21 cellular contexts compared by ENCODE assay signal in the genomic region with DNA sequence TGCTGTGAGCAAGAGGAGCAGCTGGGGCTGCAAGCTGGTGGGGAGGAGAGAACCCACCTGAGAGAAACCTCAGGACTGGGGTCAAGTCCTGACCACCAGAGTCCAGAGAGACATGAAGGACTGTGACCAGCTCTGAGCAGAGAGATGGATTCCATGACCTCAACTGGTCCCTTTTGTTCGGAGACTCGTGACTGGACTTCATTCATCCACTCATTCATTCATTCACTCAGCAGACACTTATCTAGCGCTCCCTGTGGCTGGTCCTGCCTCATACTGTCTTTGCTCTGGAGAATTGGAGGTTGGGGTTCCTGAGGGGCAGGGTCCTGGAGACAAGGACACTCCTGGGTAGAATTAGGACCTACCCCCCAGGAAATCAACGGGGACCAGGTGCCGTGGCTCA. TPM values are rescaled to one million over a fixed set of nuclear protein-coding genes. Genes with fewer than 3 reads are reported as not detected.
DNase-seq lines count a peak whose midpoint lies in the region; ATAC-seq, FAIRE-seq and TF ChIP-seq lines count a peak whose summit lies in the region.
"Had no signal": no experiment of that assay in that cellular context is flagged by ENCODE, and none has a peak within 500 bp of the region (broad histone marks: within the 10 kb centered on the region; RNA-seq: fewer than 3 reads in every experiment).

No MANE protein-coding gene starts in this region.

- H4K20me1 ChIP-seq in MM.1S (ENCODE audit: insufficient read depth, low read length), result no peaks in the 10 kb centered on the region

- peak overlapping the region; percentile 39 for H3K27ac Mint-ChIP-seq in progenitor cell of endocrine pancreas
- H3K27ac Mint-ChIP-seq in activated T-cell treated with anti-CD3 and anti-CD28 coated beads, Interleukin-2, amount 50 U/mL, for 72 hours, result no peak overlapping the region
- H3K27ac Mint-ChIP-seq: activated CD8-positive, alpha-beta memory T cell treated with anti-CD3 and anti-CD28 coated beads, Interleukin-2, amount 10 ng/mL, durations not matched to agents 7 days and 5 days had no signal

- no peaks in the 10 kb centered on the region for H3K9me2 ChIP-seq in MM.1S (replicated peaks; ENCODE audit: insufficient read depth, low read length)

- DNase-seq in A549 (ENCODE audit: low read depth in 1 of 2, low spot score in 1 of 2) (no peak), MM.1S (no peak), esophagus squamous epithelium (lab: John Stamatoyannopoulos, UW) (no peak), progenitor cell of endocrine pancreas (ENCODE audit: low spot score, unreplicated experiment) (no peak), NCI-H1930 (lab: John Stamatoyannopoulos, UW) (no peak), DMS53 (lab: John Stamatoyannopoulos, UW) (no peak), head of caudate nucleus (no peak)
- no peak for DNase-seq in activated T-cell treated with anti-CD3 and anti-CD28 coated beads, Interleukin-2, amount 50 U/mL, for 72 hours
- DNase-seq: activated CD4-positive, CD25-positive, alpha-beta regulatory T cell treated with anti-CD3 and anti-CD28 coated beads, Interleukin-2, amount 50 U/mL, for 72 hours; activated CD8-positive, alpha-beta memory T cell treated with anti-CD3 and anti-CD28 coated beads, Interleukin-2, amount 10 ng/mL, durations not matched to agents 7 days and 5 days; activated gamma-delta T cell; anterior cingulate cortex; dermis blood vessel endothelial cell; heart left ventricle; naive B cell; NCI-H2227 treated with DMSO at 0.1 percent for 48 hours; SHP77 treated with DMSO at 0.1 percent for 48 hours had no signal

- H3K36me3 ChIP-seq in MM.1S (replicated peaks; ENCODE audit: insufficient read depth, low read length) (no peaks in the 10 kb centered on the region), esophagus squamous epithelium (peaks cover 12 to 23% (median 13%) of the 10 kb centered on the region in 3 donors)

- H3K27me3 ChIP-seq in MM.1S (replicated peaks; ENCODE audit: insufficient read depth, low read length), result no peaks in the 10 kb centered on the region
- peaks cover 0 to 21% (median 0%) of the 10 kb centered on the region in 4 donors for H3K27me3 ChIP-seq in esophagus squamous epithelium
- H3K27me3 ChIP-seq: esophagus muscularis mucosa had no signal

- no peaks in the 10 kb centered on the region for H3K9me3 Mint-ChIP-seq in progenitor cell of endocrine pancreas (ENCODE audit: low read depth)
- H3K9me3 Mint-ChIP-seq in activated T-cell treated with anti-CD3 and anti-CD28 coated beads, Interleukin-2, amount 50 U/mL, for 72 hours, result no peaks in the 10 kb centered on the region
- H3K9me3 Mint-ChIP-seq: naive B cell; T-helper 2 cell treated with Interferon-gamma antibody and Interleukin-4, amounts not matched to agents 5 μg/mL and 100 μg/mL, for 36 hours had no signal

- 95% methylated on average over 5 of the region's 5 CpGs for WGBS in A549 (ENCODE audit: missing lambda C conversion rate)
- 89 to 95% methylated on average over 3 to 5 of the region's 5 CpGs for WGBS in esophagus squamous epithelium, 2 donors

- no peaks in the 10 kb centered on the region for H3K79me2 ChIP-seq in MM.1S (ENCODE audit: low read length)

- no peak for TF ChIP-seq EP300 in A549 (IDR thresholded peaks at IDR 0.05)

- H3K27ac ChIP-seq in A549 (peak overlapping the region; percentile 39 to 49), MM.1S (ENCODE audit: low read length) (peak overlapping the region; percentile 61; the same call in 1 of the 2 replicates), esophagus squamous epithelium (peak overlapping the region; percentile 86 to 97 (median 92))

- H3K4me1 ChIP-seq in A549 (peaks cover 65% of the 10 kb centered on the region), MM.1S (ENCODE audit: low read length) (peaks cover 27% of the 10 kb centered on the region), esophagus squamous epithelium (peaks cover 43 to 89% (median 56%) of the 10 kb centered on the region in 3 donors)

- peak overlapping the region; percentile 81 for H3K4me2 ChIP-seq in A549
- peak overlapping the region; percentile 38; the same call in 1 of the 2 replicates for H3K4me2 ChIP-seq in MM.1S (ENCODE audit: low read depth, low read length)

- ATAC-seq in A549, result no peak
- ATAC-seq in activated T-cell treated with anti-CD3 and anti-CD28 coated beads, Interleukin-2, amount 50 U/mL, for 72 hours (replicated peaks in 1 of 2), result no peak
- ATAC-seq: activated CD8-positive, alpha-beta memory T cell treated with anti-CD3 and anti-CD28 coated beads, Interleukin-2, amount 10 ng/mL, durations not matched to agents 7 days and 5 days; heart left ventricle had no signal

- POLR2A ChIA-PET in A549 (lab: Yijun Ruan, JAX), result interaction anchor here (1.0 kb wide), 1 partner anchor 26 kb away, joined by 4 read pairs; the partner anchor contains the start of gene MIEN1

- peaks cover 3% of the 10 kb centered on the region for H3K36me3 Mint-ChIP-seq in progenitor cell of endocrine pancreas (ENCODE audit: insufficient read depth)
- no peaks in the 10 kb centered on the region for H3K36me3 Mint-ChIP-seq in activated T-cell treated with anti-CD3 and anti-CD28 coated beads, Interleukin-2, amount 50 U/mL, for 72 hours (ENCODE audit: insufficient read depth in 2 of 2)
- H3K36me3 Mint-ChIP-seq: activated CD8-positive, alpha-beta memory T cell treated with anti-CD3 and anti-CD28 coated beads, Interleukin-2, amount 10 ng/mL, durations not matched to agents 7 days and 5 days had no signal

- TF ChIP-seq CTCF in A549 (IDR thresholded peaks at IDR 0.05) (no peak), MM.1S (IDR thresholded peaks at IDR 0.05; ENCODE audit: low read length) (no peak), esophagus squamous epithelium (IDR thresholded peaks at IDR 0.05) (no peak), progenitor cell of endocrine pancreas (IDR thresholded peaks at IDR 0.05; ENCODE audit: unreplicated experiment) (no peak)

- no peak for TF ChIP-seq RAD21 in A549 (conservative IDR thresholded peaks at IDR 0.05 in 1 of 2, IDR thresholded peaks at IDR 0.05 in 1 of 2)

- intact Hi-C loops in esophagus squamous epithelium (cut with DNase I) (no loop called here), head of caudate nucleus (cut with DNase I) (no loop called here)

- no peak for FAIRE-seq in A549 (lab: Jason Lieb, UNC)

- H3K4me3 ChIP-seq in A549 (no peak overlapping the region), MM.1S (ENCODE audit: low read length) (no peak overlapping the region), esophagus squamous epithelium (no peak overlapping the region)
- H3K4me3 ChIP-seq: esophagus muscularis mucosa, heart left ventricle had no signal

- H3K4me3 Mint-ChIP-seq in progenitor cell of endocrine pancreas (ENCODE audit: low read depth), result no peak overlapping the region
- no peak overlapping the region for H3K4me3 Mint-ChIP-seq in activated T-cell treated with anti-CD3 and anti-CD28 coated beads, Interleukin-2, amount 50 U/mL, for 72 hours
- H3K4me3 Mint-ChIP-seq: activated CD8-positive, alpha-beta memory T cell treated with anti-CD3 and anti-CD28 coated beads, Interleukin-2, amount 10 ng/mL, durations not matched to agents 7 days and 5 days; naive B cell; T-helper 2 cell treated with Interferon-gamma antibody and Interleukin-4, amounts not matched to agents 5 μg/mL and 100 μg/mL, for 36 hours had no signal

- peak overlapping the region; percentile 33 for H2AFZ ChIP-seq in MM.1S (ENCODE audit: low read length)

- H3K9ac ChIP-seq in MM.1S (ENCODE audit: low read length), result no peak overlapping the region; the same call in 1 of the 2 replicates

- no peaks in the 10 kb centered on the region for H3K27me3 Mint-ChIP-seq in progenitor cell of endocrine pancreas
- H3K27me3 Mint-ChIP-seq in activated T-cell treated with anti-CD3 and anti-CD28 coated beads, Interleukin-2, amount 50 U/mL, for 72 hours (ENCODE audit: low read depth), result peaks cover 35% of the 10 kb centered on the region

- H3F3A ChIP-seq in MM.1S (ENCODE audit: insufficient read depth, low read length), result no peaks in the 10 kb centered on the region

- CTCF ChIA-PET in A549 (lab: Yijun Ruan, JAX), result interaction anchor here (0.6 to 50.7 kb wide), 7 partner anchors 11 to 66 kb away, joined by 3 to 1391 read pairs (median 4); partner anchors contain the start of genes MIEN1, PGAP3, PNMT and PPP1R1B

- H3K9me3 ChIP-seq in A549 (no peaks in the 10 kb centered on the region), MM.1S (replicated peaks; ENCODE audit: insufficient read depth, low read length) (no peaks in the 10 kb centered on the region), esophagus squamous epithelium (no peaks in the 10 kb centered on the region)
- H3K9me3 ChIP-seq: esophagus muscularis mucosa, heart left ventricle had no signal

- TF ChIP-seq POLR2A in A549 (IDR thresholded peaks at IDR 0.05; ENCODE audit: low read length), result no peak
- no peak for TF ChIP-seq POLR2A in esophagus squamous epithelium (IDR thresholded peaks at IDR 0.05)

- peaks cover 45% of the 10 kb centered on the region for H3K4me1 Mint-ChIP-seq in progenitor cell of endocrine pancreas (ENCODE audit: low read depth)
- peaks cover 28% of the 10 kb centered on the region for H3K4me1 Mint-ChIP-seq in activated T-cell treated with anti-CD3 and anti-CD28 coated beads, Interleukin-2, amount 50 U/mL, for 72 hours (ENCODE audit: low read depth)

RNA-seq across cellular contexts. Expression of gene ERBB2, which starts 4.0 kb away (rescaled TPM):
- polyA plus RNA-seq in A549 (2011; rRNA removed) (22.4 and 34.8 TPM in 2 replicates), A549 (2017; fragmentation: RNase III; extraction: RNeasy Plus Mini Kit Qiagen cat#74134 plus additional on column Dnase treatment) (28.6 to 32.4 TPM (median 32.0 TPM) in 3 replicates)
- 18.9 and 24.0 TPM in 2 replicates for polyA plus RNA-seq in A549 (2012; cell fraction: cytosol; rRNA removed)
- 55.4 and 64.4 TPM in 2 replicates for polyA plus RNA-seq in A549 (2012; cell fraction: nucleus; rRNA removed)
- 74.9 and 108 TPM in 2 replicates for polyA minus RNA-seq in A549 (2011; rRNA and poly(A)+ RNA removed)
- total RNA-seq in esophagus squamous epithelium (100 to 1,000 TPM in 1 of 4 donors, 10 to 100 TPM in 3; 75.2 to 170 (median 86.5) TPM), progenitor cell of endocrine pancreas (136 and 152 TPM in 2 replicates)
- 10 to 100 TPM in 1 of 2 donors, 1 to 10 TPM in 1; 8.2 to 12.1 TPM for total RNA-seq in activated T-cell treated with anti-CD3 and anti-CD28 coated beads, Interleukin-2, amount 50 U/mL, for 72 hours

RNA-seq across cellular contexts. Expression of gene PGAP3, which starts 16.1 kb away (rescaled TPM):
- polyA plus RNA-seq in A549 (2011; rRNA removed) (8.5 and 10.6 TPM in 2 replicates), A549 (2017; fragmentation: RNase III; extraction: RNeasy Plus Mini Kit Qiagen cat#74134 plus additional on column Dnase treatment) (6.2 to 8.0 TPM (median 7.3 TPM) in 3 replicates)
- 8.7 and 11.2 TPM in 2 replicates for polyA plus RNA-seq in A549 (2012; cell fraction: cytosol; rRNA removed)
- polyA plus RNA-seq in A549 (2012; cell fraction: nucleus; rRNA removed), result 45.5 and 48.0 TPM in 2 replicates
- 15.5 and 18.5 TPM in 2 replicates for polyA minus RNA-seq in A549 (2011; rRNA and poly(A)+ RNA removed)
- total RNA-seq in esophagus squamous epithelium (10 to 100 TPM; 10.7 to 34.2 (median 19.2) TPM), progenitor cell of endocrine pancreas (38.7 and 40.1 TPM in 2 replicates)
- total RNA-seq in activated T-cell treated with anti-CD3 and anti-CD28 coated beads, Interleukin-2, amount 50 U/mL, for 72 hours, result 10 to 100 TPM in 1 of 2 donors, 1 to 10 TPM in 1; 8.5 to 12.8 TPM

RNA-seq across cellular contexts. Expression of gene MIEN1, which starts 26.4 kb away (rescaled TPM):
- polyA plus RNA-seq in A549 (2011; rRNA removed) (63.9 and 111 TPM in 2 replicates), A549 (2017; fragmentation: RNase III; extraction: RNeasy Plus Mini Kit Qiagen cat#74134 plus additional on column Dnase treatment) (73.2 to 86.5 TPM (median 85.5 TPM) in 3 replicates)
- polyA plus RNA-seq in A549 (2012; cell fraction: cytosol; rRNA removed), result 101 and 102 TPM in 2 replicates
- polyA plus RNA-seq in A549 (2012; cell fraction: nucleus; rRNA removed), result 36.5 and 53.9 TPM in 2 replicates
- 40.9 and 46.7 TPM in 2 replicates for polyA minus RNA-seq in A549 (2011; rRNA and poly(A)+ RNA removed)
- total RNA-seq in esophagus squamous epithelium (10 to 100 TPM; 44.4 to 55.2 (median 53.2) TPM), progenitor cell of endocrine pancreas (43.4 and 48.0 TPM in 2 replicates)
- 10 to 100 TPM; 39.4 to 40.1 TPM for total RNA-seq in activated T-cell treated with anti-CD3 and anti-CD28 coated beads, Interleukin-2, amount 50 U/mL, for 72 hours

RNA-seq across cellular contexts. Expression of gene GRB7, which starts 33.8 kb away (rescaled TPM):
- polyA plus RNA-seq in A549 (2011; rRNA removed) (5.9 and 8.6 TPM in 2 replicates), A549 (2017; fragmentation: RNase III; extraction: RNeasy Plus Mini Kit Qiagen cat#74134 plus additional on column Dnase treatment) (5.0 to 10.7 TPM (median 10.1 TPM) in 3 replicates)
- 4.5 and 5.5 TPM in 2 replicates for polyA plus RNA-seq in A549 (2012; cell fraction: cytosol; rRNA removed)
- 22.5 and 23.6 TPM in 2 replicates for polyA plus RNA-seq in A549 (2012; cell fraction: nucleus; rRNA removed)
- 13.1 and 15.9 TPM in 2 replicates for polyA minus RNA-seq in A549 (2011; rRNA and poly(A)+ RNA removed)
- total RNA-seq in esophagus squamous epithelium (10 to 100 TPM; 25.1 to 62.1 (median 55.9) TPM), progenitor cell of endocrine pancreas (28.8 and 29.9 TPM in 2 replicates)
- 1 to 10 TPM; 3.5 to 6.0 TPM for total RNA-seq in activated T-cell treated with anti-CD3 and anti-CD28 coated beads, Interleukin-2, amount 50 U/mL, for 72 hours
- total RNA-seq: pulmonary artery endothelial cell had no signal

RNA-seq across cellular contexts. Expression of gene PNMT, which starts 35.7 kb away (rescaled TPM):
- not detected in 2 replicates for polyA plus RNA-seq in A549 (2011; rRNA removed)
- polyA plus RNA-seq in A549 (2012; cell fraction: cytosol; rRNA removed), result 0.05 and 0.16 TPM in 2 replicates
- 0.12 TPM in 1 of 2 replicates, not detected in the other for polyA plus RNA-seq in A549 (2012; cell fraction: nucleus; rRNA removed)
- polyA plus RNA-seq in A549 (2017; fragmentation: RNase III; extraction: RNeasy Plus Mini Kit Qiagen cat#74134 plus additional on column Dnase treatment), result 0.16 TPM in 1 of 3 replicates, not detected in the others
- polyA minus RNA-seq in A549 (2011; rRNA and poly(A)+ RNA removed), result not detected in 2 replicates
- 1 to 10 TPM in 2 of 4 donors, under 1 TPM in 2; 0.26 to 8.4 (median 1.3) TPM for total RNA-seq in esophagus squamous epithelium
- 2.5 and 3.1 TPM in 2 replicates for total RNA-seq in progenitor cell of endocrine pancreas
- total RNA-seq in activated T-cell treated with anti-CD3 and anti-CD28 coated beads, Interleukin-2, amount 50 U/mL, for 72 hours, result under 1 TPM; 0.41 to 0.67 TPM
- total RNA-seq: activated CD8-positive, alpha-beta memory T cell treated with anti-CD3 and anti-CD28 coated beads, Interleukin-2, amount 10 ng/mL, durations not matched to agents 7 days and 5 days; G401; pulmonary artery endothelial cell had no signal

Comparison
In these comparisons a context has a peak if more than half of its experiments do, and no peak if none do; other contexts are left out.
1. RNA of gene ERBB2, which starts 4.0 kb away (total RNA-seq): 136 to 152 TPM in progenitor cell of endocrine pancreas and 75.2 to 170 TPM in esophagus squamous epithelium; 8.2 to 12.1 TPM in activated T-cell treated with anti-CD3 and anti-CD28 coated beads, Interleukin-2, amount 50 U/mL, for 72 hours; every median in the first group is over 4 times any median in the second.
2. Peak in every context shown above with its lines, with median percentiles within 50 percentile points of each other: H3K27ac ChIP-seq.